Comparison of ENCODE assay signal across 26 cellular contexts in genomic region chr12:17060260-17060659, GRCh38.
"Had no signal": no experiment of that assay in that cellular context is flagged by ENCODE, and none has a peak within 500 bp of the region (broad histone marks: within the 10 kb centered on the region; RNA-seq: fewer than 3 reads in every experiment).

No MANE protein-coding gene starts in this region.

- H3K4me3 Mint-ChIP-seq: activated naive CD4-positive, alpha-beta T cell treated with anti-CD3 and anti-CD28 coated beads, Interleukin-2, amount 10 ng/mL, durations not matched to agents 7 days and 5 days; activated naive CD8-positive, alpha-beta T cell treated with anti-CD3 and anti-CD28 coated beads, Interleukin-2, amount 10 ng/mL, durations not matched to agents 7 days and 5 days; activated T-helper 1 cell treated with anti-CD3 and anti-CD28 coated beads, Interleukin-12 subunit alpha, Interleukin-12 subunit beta, Interleukin-2, Interleukin-4 antibody, amounts not matched to agents 30 ng/mL and 10 ng/mL and 1 ng/mL, durations not matched to agents 14 hours and 24 hours and 36 hours; dendritic cell treated with granulocyte-macrophage colony-stimulating factor and Interleukin-4, amounts not matched to agents 40 ng/mL and 50 ng/mL, for 4 days; memory B cell; naive thymus-derived CD8-positive, alpha-beta T cell; neural crest cell; T-helper 2 cell treated with Interferon-gamma antibody and Interleukin-4, amounts not matched to agents 5 μg/mL and 100 μg/mL, for 36 hours had no signal

- H3K4me1 ChIP-seq: pancreas, prostate gland, suprapubic skin, tibial artery had no signal

- DNase-seq: activated CD4-positive, alpha-beta T cell treated with anti-CD3 and anti-CD28 coated beads for 48 hours; activated CD4-positive, alpha-beta T cell treated with anti-CD3 and anti-CD28 coated beads, Interleukin-2, amount 50 U/mL, for 48 hours; activated CD8-positive, alpha-beta memory T cell treated with anti-CD3 and anti-CD28 coated beads for 24 hours; activated gamma-delta T cell; activated naive CD4-positive, alpha-beta T cell treated with anti-CD3 and anti-CD28 coated beads, Interleukin-2, amount 10 ng/mL, durations not matched to agents 7 days and 5 days; activated naive CD8-positive, alpha-beta T cell treated with anti-CD3 and anti-CD28 coated beads, Interleukin-2, amount 10 ng/mL, durations not matched to agents 7 days and 5 days; amniotic stem cell; brain microvascular endothelial cell; central memory CD4-positive, alpha-beta T cell; glutamatergic neuron; naive thymus-derived CD8-positive, alpha-beta T cell; nucleus accumbens; pancreas; stimulated activated CD4-positive, alpha-beta T cell treated with anti-CD3 and anti-CD28 coated beads, Interleukin-2, amount 100 ng/mL, for 24 hours; stimulated activated naive CD4-positive, alpha-beta T cell; T-helper 1 cell; tibial artery had no signal

- H3K4me1 Mint-ChIP-seq: activated naive CD4-positive, alpha-beta T cell treated with anti-CD3 and anti-CD28 coated beads, Interleukin-2, amount 10 ng/mL, durations not matched to agents 7 days and 5 days; activated naive CD8-positive, alpha-beta T cell treated with anti-CD3 and anti-CD28 coated beads, Interleukin-2, amount 10 ng/mL, durations not matched to agents 7 days and 5 days; memory B cell; naive thymus-derived CD8-positive, alpha-beta T cell had no signal

- H3K36me3 ChIP-seq: brain microvascular endothelial cell, pancreas, prostate gland, suprapubic skin, tibial artery had no signal

- H3K27ac Mint-ChIP-seq: activated naive CD4-positive, alpha-beta T cell treated with anti-CD3 and anti-CD28 coated beads, Interleukin-2, amount 10 ng/mL, durations not matched to agents 7 days and 5 days; activated naive CD8-positive, alpha-beta T cell treated with anti-CD3 and anti-CD28 coated beads, Interleukin-2, amount 10 ng/mL, durations not matched to agents 7 days and 5 days; activated T-helper 1 cell treated with anti-CD3 and anti-CD28 coated beads, Interleukin-12 subunit alpha, Interleukin-12 subunit beta, Interleukin-2, Interleukin-4 antibody, amounts not matched to agents 30 ng/mL and 10 ng/mL and 1 ng/mL, durations not matched to agents 14 hours and 24 hours and 36 hours; dendritic cell treated with granulocyte-macrophage colony-stimulating factor and Interleukin-4, amounts not matched to agents 40 ng/mL and 50 ng/mL, for 4 days; memory B cell; naive thymus-derived CD8-positive, alpha-beta T cell; T-helper 2 cell treated with Interferon-gamma antibody and Interleukin-4, amounts not matched to agents 5 μg/mL and 100 μg/mL, for 36 hours had no signal

- H3K9me3 ChIP-seq: pancreas, prostate gland, suprapubic skin, tibial artery had no signal

- H3K4me3 ChIP-seq: pancreas, prostate gland, smooth muscle cell, suprapubic skin, tibial artery had no signal

- H3K27ac ChIP-seq: brain microvascular endothelial cell, epithelial cell of prostate, pancreas, prostate gland, suprapubic skin, tibial artery had no signal

- H3K9me3 Mint-ChIP-seq: neural crest cell had no signal

- ATAC-seq: naive thymus-derived CD8-positive, alpha-beta T cell; pancreas had no signal

- H3K36me3 Mint-ChIP-seq: activated naive CD4-positive, alpha-beta T cell treated with anti-CD3 and anti-CD28 coated beads, Interleukin-2, amount 10 ng/mL, durations not matched to agents 7 days and 5 days; activated naive CD8-positive, alpha-beta T cell treated with anti-CD3 and anti-CD28 coated beads, Interleukin-2, amount 10 ng/mL, durations not matched to agents 7 days and 5 days; memory B cell; naive thymus-derived CD8-positive, alpha-beta T cell had no signal

- H3K4me2 ChIP-seq: smooth muscle cell had no signal

- H3K27me3 ChIP-seq: brain microvascular endothelial cell, pancreas, suprapubic skin, tibial artery had no signal

- H3K27me3 Mint-ChIP-seq: activated naive CD4-positive, alpha-beta T cell treated with anti-CD3 and anti-CD28 coated beads, Interleukin-2, amount 10 ng/mL, durations not matched to agents 7 days and 5 days; activated naive CD8-positive, alpha-beta T cell treated with anti-CD3 and anti-CD28 coated beads, Interleukin-2, amount 10 ng/mL, durations not matched to agents 7 days and 5 days; dendritic cell treated with granulocyte-macrophage colony-stimulating factor and Interleukin-4, amounts not matched to agents 40 ng/mL and 50 ng/mL, for 4 days; memory B cell; naive thymus-derived CD8-positive, alpha-beta T cell had no signal
